Comparison of ENCODE assay signal across 8 cellular contexts in the genomic region with DNA sequence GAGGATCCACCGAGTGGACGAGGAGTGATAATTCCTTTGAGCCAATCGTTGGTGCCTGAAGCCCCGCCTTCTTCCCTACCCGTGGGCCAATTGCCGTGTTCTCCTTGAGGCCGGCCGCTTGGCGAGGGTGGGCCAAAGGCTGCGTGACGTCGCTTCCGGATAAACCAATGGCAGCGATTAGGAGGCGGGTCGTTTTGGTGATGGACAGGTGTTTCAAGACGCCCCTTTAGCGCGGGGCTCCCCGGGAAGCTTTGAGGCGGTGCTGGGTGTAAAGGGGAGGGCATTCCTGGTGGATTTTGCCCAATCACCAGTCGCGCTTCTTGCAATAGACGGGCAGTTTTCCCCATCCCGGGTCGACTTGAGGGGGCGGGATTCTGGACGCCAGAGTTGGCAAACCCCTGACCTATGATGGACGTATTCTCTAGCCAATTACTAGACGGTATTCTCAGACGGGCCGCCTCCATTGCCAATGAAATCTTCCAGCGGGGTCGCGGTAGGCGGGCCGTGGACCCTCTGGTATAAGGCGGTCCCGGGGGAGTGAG.
DNase-seq lines count a peak whose midpoint lies in the region; ATAC-seq lines count a peak whose summit lies in the region.

No MANE protein-coding gene starts in this region.

- ATAC-seq in GM19351 (IDR thresholded peaks at IDR 0.05; ENCODE audit: unreplicated experiment) (peak; percentile 64), HG03520 (IDR thresholded peaks at IDR 0.05; ENCODE audit: unreplicated experiment) (peak; percentile 62)

- DNase-seq in Ammon's horn (ENCODE audit: low spot score): peak; percentile 100
- DNase-seq in NCI-H526 treated with DMSO at 0.1 percent for 48 hours (lab: John Stamatoyannopoulos, UW): peak; percentile 100
- peak; percentile 97 for DNase-seq in activated CD4-positive, alpha-beta T cell treated with anti-CD3 and anti-CD28 coated beads, Interleukin-2, amount 50 U/mL, for 1 hour
- DNase-seq in dedifferentiated amniotic fluid mesenchymal stem cell (ENCODE audit: extremely low spot score): peak; percentile 100
- DNase-seq in left kidney (ENCODE audit: low read depth, low spot score): peak; percentile 100
- DNase-seq in stimulated activated CD4-positive, alpha-beta T cell treated with anti-CD3 and anti-CD28 coated beads, Interleukin-1b, Interleukin-23, amount 100 ng/mL, for 48 hours: peak; percentile 99

Comparison
In these comparisons a context has a peak if more than half of its experiments do, and no peak if none do; other contexts are left out.
1. Peak in every context shown above with its lines: DNase-seq and ATAC-seq.